ENCODE assay signal across 2 cellular contexts in the genomic region with DNA sequence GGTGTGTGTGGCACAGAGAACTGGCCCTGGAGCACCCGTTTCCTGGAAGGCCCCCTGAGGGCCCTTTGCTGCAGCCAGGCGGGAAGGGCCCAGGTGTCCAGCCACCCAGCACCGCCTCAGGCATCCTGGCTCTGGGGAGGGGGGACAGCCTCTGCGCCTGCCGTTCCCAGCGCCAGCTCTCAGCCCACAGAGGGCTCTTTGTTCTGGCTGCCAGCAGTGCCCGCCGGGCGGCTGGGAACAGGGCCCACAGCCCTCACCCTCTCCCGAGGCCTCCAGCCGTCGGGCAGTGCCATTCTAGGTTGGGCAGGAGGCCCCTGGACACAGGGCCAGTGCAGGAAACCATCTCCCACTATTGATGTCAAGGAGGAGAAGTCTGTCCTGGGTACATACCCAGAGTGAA.
TF ChIP-seq lines count a peak whose summit lies in the region.

No MANE protein-coding gene starts in this region.

TF ChIP-seq in H1, 55 proteins besides CTCF, POLR2A, EP300 and RAD21 (continues in another document):
- TF ChIP-seq TEAD4 (IDR thresholded peaks at IDR 0.05; ENCODE audit: low read depth, low read length) (no peak), RFX5 (IDR thresholded peaks at IDR 0.05; ENCODE audit: borderline replicate concordance, low read depth, low read length) (no peak), FOSL1 (IDR thresholded peaks at IDR 0.05; ENCODE audit: insufficient read depth, low read depth, low read length) (no peak), NRF1 (IDR thresholded peaks at IDR 0.05; ENCODE audit: low read depth, low read length) (no peak), BRCA1 (IDR thresholded peaks at IDR 0.05; ENCODE audit: low read depth, low read length) (no peak), JUN (IDR thresholded peaks at IDR 0.05; ENCODE audit: low read depth, low read length) (no peak), TAF7 (optimal IDR thresholded peaks at IDR 0.05; ENCODE audit: borderline replicate concordance, low read depth, low read length) (no peak), PHF8 (conservative IDR thresholded peaks at IDR 0.05; ENCODE audit: low read depth, low read length) (no peak), KDM4A (IDR thresholded peaks at IDR 0.05; ENCODE audit: low read depth, low read length, severe bottlenecking) (no peak), SAP30 (IDR thresholded peaks at IDR 0.05; ENCODE audit: insufficient read depth, insufficient replicate concordance, low read length) (no peak), BCL11A (IDR thresholded peaks at IDR 0.05; ENCODE audit: low read depth in 2 of 2, low read length in 2 of 2) (no peak), BACH1 (IDR thresholded peaks at IDR 0.05; ENCODE audit: low read length) (no peak), RXRA (IDR thresholded peaks at IDR 0.05; ENCODE audit: insufficient read depth, low read depth, low read length) (no peak), CHD2 (IDR thresholded peaks at IDR 0.05; ENCODE audit: low read length) (no peak), CBX5 (IDR thresholded peaks at IDR 0.05; ENCODE audit: low read depth, low read length) (no peak), NANOG (IDR thresholded peaks at IDR 0.05; ENCODE audit: insufficient read depth, low read depth, low read length, poor library complexity, severe bottlenecking) (no peak), POU5F1 (IDR thresholded peaks at IDR 0.05; ENCODE audit: low read depth, low read length) (no peak)
- TF ChIP-seq, protein P1, sequence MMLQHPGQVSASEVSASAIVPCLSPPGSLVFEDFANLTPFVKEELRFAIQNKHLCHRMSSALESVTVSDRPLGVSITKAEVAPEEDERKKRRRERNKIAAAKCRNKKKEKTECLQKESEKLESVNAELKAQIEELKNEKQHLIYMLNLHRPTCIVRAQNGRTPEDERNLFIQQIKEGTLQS (IDR thresholded peaks at IDR 0.05; ENCODE audit: insufficient read depth, low read depth, low read length), result no peak
- TF ChIP-seq, protein P2, sequence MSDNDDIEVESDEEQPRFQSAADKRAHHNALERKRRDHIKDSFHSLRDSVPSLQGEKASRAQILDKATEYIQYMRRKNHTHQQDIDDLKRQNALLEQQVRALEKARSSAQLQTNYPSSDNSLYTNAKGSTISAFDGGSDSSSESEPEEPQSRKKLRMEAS (IDR thresholded peaks at IDR 0.05), result no peak

TF ChIP-seq in HEK293T, 16 proteins besides CTCF, POLR2A, EP300 and RAD21:
- TF ChIP-seq ARNT (IDR thresholded peaks at IDR 0.05), result no peak
- no peak for TF ChIP-seq TARDBP (IDR thresholded peaks at IDR 0.05)
- TF ChIP-seq, protein P3, sequence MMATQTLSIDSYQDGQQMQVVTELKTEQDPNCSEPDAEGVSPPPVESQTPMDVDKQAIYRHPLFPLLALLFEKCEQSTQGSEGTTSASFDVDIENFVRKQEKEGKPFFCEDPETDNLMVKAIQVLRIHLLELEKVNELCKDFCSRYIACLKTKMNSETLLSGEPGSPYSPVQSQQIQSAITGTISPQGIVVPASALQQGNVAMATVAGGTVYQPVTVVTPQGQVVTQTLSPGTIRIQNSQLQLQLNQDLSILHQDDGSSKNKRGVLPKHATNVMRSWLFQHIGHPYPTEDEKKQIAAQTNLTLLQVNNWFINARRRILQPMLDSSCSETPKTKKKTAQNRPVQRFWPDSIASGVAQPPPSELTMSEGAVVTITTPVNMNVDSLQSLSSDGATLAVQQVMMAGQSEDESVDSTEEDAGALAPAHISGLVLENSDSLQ (IDR thresholded peaks at IDR 0.05), result no peak
- no peak for TF ChIP-seq FOXM1 (IDR thresholded peaks at IDR 0.05; ENCODE audit: borderline replicate concordance)
- TF ChIP-seq BHLHE40 (IDR thresholded peaks at IDR 0.05; ENCODE audit: borderline replicate concordance), result no peak
- no peak for TF ChIP-seq FOXK2 (IDR thresholded peaks at IDR 0.05)
- no peak for TF ChIP-seq ZNF384 (IDR thresholded peaks at IDR 0.05)
- TF ChIP-seq L3MBTL2 (conservative IDR thresholded peaks at IDR 0.05), result no peak
- no peak for TF ChIP-seq NFRKB (IDR thresholded peaks at IDR 0.05)
- TF ChIP-seq LEF1 (IDR thresholded peaks at IDR 0.05; ENCODE audit: borderline replicate concordance), result no peak
- no peak for TF ChIP-seq HDGF (IDR thresholded peaks at IDR 0.05; ENCODE audit: borderline replicate concordance)
- TF ChIP-seq SP1 (IDR thresholded peaks at IDR 0.05), result no peak
- TF ChIP-seq CTBP1 (IDR thresholded peaks at IDR 0.05; ENCODE audit: borderline replicate concordance), result no peak
TF ChIP-seq in HEK293T: peak in this region for 0.
